In the genomic region with DNA sequence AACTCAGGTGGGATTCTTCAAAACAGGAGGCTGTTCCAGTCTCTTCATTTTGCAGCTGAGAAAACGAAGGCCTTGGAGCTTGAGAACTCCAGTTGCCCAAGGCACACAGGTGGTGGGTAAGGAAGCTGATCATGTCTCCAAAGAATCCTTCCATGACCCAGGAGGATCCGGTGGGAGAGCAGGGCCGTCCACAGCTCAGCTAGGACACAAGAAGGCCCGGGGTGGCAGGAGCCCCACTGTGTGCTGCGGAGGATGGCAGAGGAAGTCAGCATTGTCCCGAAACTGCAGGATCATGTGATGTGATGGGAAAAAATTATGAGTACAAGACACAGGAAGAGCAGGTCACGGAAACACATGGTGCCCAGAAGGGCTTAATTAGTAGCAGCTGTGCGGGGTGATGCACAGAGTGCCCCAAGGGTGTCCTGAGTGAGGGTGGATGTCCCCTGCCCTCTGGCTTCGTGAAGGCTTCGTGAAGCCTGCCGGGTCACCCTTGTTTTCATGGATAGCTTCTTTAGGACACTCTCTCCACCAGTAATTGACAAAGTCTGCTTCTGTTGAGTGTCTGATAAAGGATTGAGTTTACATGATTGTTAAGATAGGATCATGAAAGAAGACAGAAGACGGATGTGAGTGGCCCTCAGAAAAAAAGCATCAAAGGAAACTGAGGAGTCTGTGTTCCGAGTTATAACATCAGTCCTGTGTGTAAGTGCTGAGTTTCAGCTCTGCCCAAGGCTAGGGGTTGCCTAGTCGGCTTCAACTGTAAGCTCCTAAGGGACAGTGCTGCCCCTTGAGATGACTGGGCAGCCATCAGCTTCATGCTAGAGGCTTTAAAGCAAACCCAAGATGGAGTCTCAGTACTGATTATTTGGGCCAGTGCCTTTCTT, we compare ENCODE assay signal across 7 cellular contexts. TPM values are rescaled to one million over a fixed set of nuclear protein-coding genes. Genes with fewer than 3 reads are reported as not detected.
DNase-seq lines count a peak whose midpoint lies in the region; ATAC-seq, FAIRE-seq and TF ChIP-seq lines count a peak whose summit lies in the region.

No MANE protein-coding gene starts in this region.

- ATAC-seq in GM23338 = peak; percentile 16
- ATAC-seq in activated T-cell treated with anti-CD3 and anti-CD28 coated beads, Interleukin-2, amount 50 U/mL, for 72 hours (replicated peaks in 1 of 2) = no peak

- no peak overlapping the region for H3K4me3 Mint-ChIP-seq in GM23338
- no peak overlapping the region for H3K4me3 Mint-ChIP-seq in activated T-cell treated with anti-CD3 and anti-CD28 coated beads, Interleukin-2, amount 50 U/mL, for 72 hours

- H3K27me3 ChIP-seq in GM23338 (ENCODE audit: insufficient read depth) (peaks cover 20% of the 10 kb centered on the region), keratinocyte (ENCODE audit: control insufficient read depth, extremely low read depth, insufficient read depth, low read length) (no peaks in the 10 kb centered on the region), tibial artery (no peaks in the 10 kb centered on the region)

- H3K4me2 ChIP-seq in GM23338 (no peak overlapping the region), keratinocyte (ENCODE audit: control insufficient read depth, extremely low read depth, insufficient read depth, low read depth, low read length) (peak overlapping the region; percentile 79)

- H3K9ac ChIP-seq in keratinocyte (ENCODE audit: control insufficient read depth, extremely low read depth, insufficient read depth, low read length) = no peak overlapping the region

- no peaks in the 10 kb centered on the region for H3F3A ChIP-seq in GM23338 (replicated peaks; ENCODE audit: low read depth)

- H3K36me3 Mint-ChIP-seq in GM23338 (ENCODE audit: low read depth) = no peaks in the 10 kb centered on the region
- peaks cover 0 to 2% of the 10 kb centered on the region in 2 donors for H3K36me3 Mint-ChIP-seq in activated T-cell treated with anti-CD3 and anti-CD28 coated beads, Interleukin-2, amount 50 U/mL, for 72 hours (ENCODE audit: insufficient read depth in 2 of 2)

- dilution Hi-C loops in keratinocyte (cut with MboI; ENCODE audit: extremely low pct_ligation_motif_present, low sequenced_read_pairs) = no loop called here

- H3K27ac ChIP-seq in GM23338 (ENCODE audit: low read depth) = no peak overlapping the region
- no peak overlapping the region for H3K27ac ChIP-seq in VCaP
- H3K27ac ChIP-seq in keratinocyte (ENCODE audit: control insufficient read depth, insufficient read depth, low read length) = no peak overlapping the region
- H3K27ac ChIP-seq in tibial artery = peak overlapping the region; percentile 71 to 78

- no peak overlapping the region; the same call in 1 of the 2 replicates for H3K27ac Mint-ChIP-seq in GM23338
- H3K27ac Mint-ChIP-seq in activated T-cell treated with anti-CD3 and anti-CD28 coated beads, Interleukin-2, amount 50 U/mL, for 72 hours = no peak overlapping the region

- H3K4me1 ChIP-seq in GM23338 (ENCODE audit: insufficient read depth) = peaks cover 28% of the 10 kb centered on the region
- no peaks in the 10 kb centered on the region for H3K4me1 ChIP-seq in keratinocyte (ENCODE audit: control insufficient read depth, extremely low read depth, insufficient read depth, low read length)
- peaks cover 0 to 30% (median 20%) of the 10 kb centered on the region in 4 donors for H3K4me1 ChIP-seq in tibial artery

- H3K79me2 ChIP-seq in GM23338 (replicated peaks; ENCODE audit: insufficient read depth) = no peaks in the 10 kb centered on the region
- no peaks in the 10 kb centered on the region for H3K79me2 ChIP-seq in keratinocyte (ENCODE audit: control insufficient read depth, insufficient read depth, low read length)

- H3K36me3 ChIP-seq in GM23338 (ENCODE audit: insufficient read depth) (no peaks in the 10 kb centered on the region), keratinocyte (ENCODE audit: control insufficient read depth in 2 of 2, extremely low read depth in 1 of 2, insufficient read depth in 2 of 2, low read length in 2 of 2) (no peaks in the 10 kb centered on the region), tibial artery (no peaks in the 10 kb centered on the region)

- intact Hi-C loops in tibial artery (cut with DNase I; ENCODE audit: low total_unique reads) = loop anchor here (5.0 to 10.0 kb wide), 2 partner anchors 82 to 405 kb away; no protein-coding TSS in a partner anchor

- H3K9me1 ChIP-seq in keratinocyte (ENCODE audit: control insufficient read depth, extremely low read depth, insufficient read depth, low read length) = no peaks in the 10 kb centered on the region

- H3K4me3 ChIP-seq in GM23338 (no peak overlapping the region), keratinocyte (ENCODE audit: control insufficient read depth in 2 of 3, extremely low read depth in 1 of 3, insufficient read depth in 2 of 3, low read depth in 1 of 3, low read length in 3 of 3) (peak overlapping the region in 1 of 3 experiments; percentile 63), tibial artery (peak overlapping the region; percentile 55 to 63)

- H4K20me1 ChIP-seq in GM23338 (replicated peaks; ENCODE audit: insufficient read depth) (no peaks in the 10 kb centered on the region), keratinocyte (ENCODE audit: control insufficient read depth, extremely low read depth, insufficient read depth, low read length) (no peaks in the 10 kb centered on the region)

- peak overlapping the region; percentile 74 for H2AFZ ChIP-seq in GM23338
- H2AFZ ChIP-seq in keratinocyte (ENCODE audit: control insufficient read depth, low read length) = no peak overlapping the region

- TF ChIP-seq CTCF in GM23338 (conservative IDR thresholded peaks at IDR 0.05; ENCODE audit: low read depth in 2 of 2) (no peak), VCaP (conservative IDR thresholded peaks at IDR 0.05) (peak; percentile 0), keratinocyte (optimal IDR thresholded peaks at IDR 0.05 in 1 of 3, IDR thresholded peaks at IDR 0.05 in 1 of 3, conservative IDR thresholded peaks at IDR 0.05 in 1 of 3; ENCODE audit: extremely low read depth in 1 of 3, insufficient read depth in 2 of 3, low read length in 3 of 3) (no peak), tibial artery (IDR thresholded peaks at IDR 0.05) (no peak)

- no peaks in the 10 kb centered on the region for H3K9me2 ChIP-seq in GM23338 (ENCODE audit: insufficient read depth)

- FAIRE-seq in keratinocyte (lab: Jason Lieb, UNC) = no peak

- H3K9me3 Mint-ChIP-seq in GM23338 = no peaks in the 10 kb centered on the region
- H3K9me3 Mint-ChIP-seq in activated T-cell treated with anti-CD3 and anti-CD28 coated beads, Interleukin-2, amount 50 U/mL, for 72 hours = peaks cover 0 to 1% of the 10 kb centered on the region in 2 donors

- peaks cover 24% of the 10 kb centered on the region for H3K4me1 Mint-ChIP-seq in GM23338
- H3K4me1 Mint-ChIP-seq in activated T-cell treated with anti-CD3 and anti-CD28 coated beads, Interleukin-2, amount 50 U/mL, for 72 hours (ENCODE audit: low read depth) = peaks cover 8% of the 10 kb centered on the region

- DNase-seq in GM23338 (ENCODE audit: low spot score) (no peak), keratinocyte (ENCODE audit: low read depth, low spot score) (no peak), tibial artery (no peak), RPMI8226 (no peak), NCI-H2029 (lab: John Stamatoyannopoulos, UW) (no peak)
- no peak for DNase-seq in activated T-cell treated with anti-CD3 and anti-CD28 coated beads, Interleukin-2, amount 50 U/mL, for 72 hours

- H3K9me3 ChIP-seq in keratinocyte (ENCODE audit: control insufficient read depth, low read depth, low read length) (no peaks in the 10 kb centered on the region), tibial artery (no peaks in the 10 kb centered on the region)

- H3K27me3 Mint-ChIP-seq in GM23338 (ENCODE audit: insufficient read depth, low read depth, poor library complexity) = peaks cover 17% of the 10 kb centered on the region
- H3K27me3 Mint-ChIP-seq in activated T-cell treated with anti-CD3 and anti-CD28 coated beads, Interleukin-2, amount 50 U/mL, for 72 hours (ENCODE audit: low read depth) = peaks cover 11% of the 10 kb centered on the region

TF ChIP-seq in GM23338, 12 proteins besides CTCF, POLR2A, EP300 and RAD21 (continues in another document):
- TF ChIP-seq CREB1 (CRISPR knock-in tag; IDR thresholded peaks at IDR 0.05; ENCODE audit: low read depth) (no peak), ZNF331 (CRISPR knock-in tag; IDR thresholded peaks at IDR 0.05; ENCODE audit: low read depth) (no peak)

RNA-seq across cellular contexts. Expression of a gene that starts 33.8 kb away (rescaled TPM):
- total RNA-seq in GM23338 (2014; rRNA removed; shearing (Covaris generic)) = 58.7 and 60.6 TPM in 2 replicates
- polyA plus RNA-seq in GM23338 (2016; fragmentation: Nextera tagmentation; extraction: Ambion mirVana) (13.0 and 13.8 TPM in 2 replicates), keratinocyte (7.8 to 13.5 TPM (median 11.2 TPM) in 3 replicates)
- 3.7 TPM for polyA plus RNA-seq in keratinocyte (2011; ENCODE audit: low read depth)
- 3.8 and 6.8 TPM in 2 replicates for polyA plus RNA-seq in keratinocyte (2011; cell fraction: cytosol; rRNA removed)
- polyA plus RNA-seq in keratinocyte (2011; cell fraction: nucleus; rRNA removed) = 15.3 and 22.9 TPM in 2 replicates
- 3.2 and 10.5 TPM in 2 replicates for polyA plus RNA-seq in keratinocyte (2012; ENCODE audit: low replicate concordance)
- polyA minus RNA-seq in keratinocyte = 43.4 to 82.7 TPM (median 61.2 TPM) in 3 replicates
- polyA minus RNA-seq in keratinocyte (2011; cell fraction: cytosol; rRNA and poly(A)+ RNA removed) = 22.1 TPM
- 60.2 and 89.0 TPM in 2 replicates for polyA minus RNA-seq in keratinocyte (2011; cell fraction: nucleus; rRNA and poly(A)+ RNA removed)
- total RNA-seq in activated T-cell treated with anti-CD3 and anti-CD28 coated beads, Interleukin-2, amount 50 U/mL, for 72 hours = 10 to 100 TPM; 29.1 to 31.1 TPM

Comparison
In these comparisons a context has a peak if more than half of its experiments do, and no peak if none do; other contexts are left out.
1. H3K27ac ChIP-seq: peak in tibial artery (2 of 2); none in GM23338 (single experiment), VCaP (single experiment) and keratinocyte (single experiment).